Comparison of ENCODE assay signal across 8 cellular contexts in genomic region chr11:8809605-8810272, GRCh38.
DNase-seq lines count a peak whose midpoint lies in the region; ATAC-seq and TF ChIP-seq lines count a peak whose summit lies in the region.

No MANE protein-coding gene starts in this region.

- peak overlapping the region; percentile 71 for H3K4me3 Mint-ChIP-seq in activated CD4-positive, alpha-beta T cell treated with anti-CD3 and anti-CD28 coated beads, Interleukin-2, amount 10 ng/mL, durations not matched to agents 24 days and 14 days
- H3K4me3 Mint-ChIP-seq in endothelial cell (ENCODE audit: unreplicated experiment) = peak overlapping the region; percentile 88

- H3K36me3 Mint-ChIP-seq in activated CD4-positive, alpha-beta T cell treated with anti-CD3 and anti-CD28 coated beads, Interleukin-2, amount 10 ng/mL, durations not matched to agents 24 days and 14 days (ENCODE audit: low read depth) = no peaks in the 10 kb centered on the region
- peaks cover 20% of the 10 kb centered on the region for H3K36me3 Mint-ChIP-seq in endothelial cell (ENCODE audit: low read depth, unreplicated experiment)

- no peak for TF ChIP-seq CTCF in endothelial cell (IDR thresholded peaks at IDR 0.05; ENCODE audit: unreplicated experiment)
- no peak for TF ChIP-seq CTCF in GM13977 (IDR thresholded peaks at IDR 0.05; ENCODE audit: extremely low read depth, insufficient read depth, missing control alignments)

- H3K4me1 Mint-ChIP-seq in activated CD4-positive, alpha-beta T cell treated with anti-CD3 and anti-CD28 coated beads, Interleukin-2, amount 10 ng/mL, durations not matched to agents 24 days and 14 days = peaks cover 9% of the 10 kb centered on the region
- H3K4me1 Mint-ChIP-seq in endothelial cell (ENCODE audit: unreplicated experiment) = peaks cover 54% of the 10 kb centered on the region

- no peak overlapping the region for H3K27ac ChIP-seq in urinary bladder (ENCODE audit: low read depth)

- peak overlapping the region; percentile 44 for H3K4me3 ChIP-seq in urinary bladder (ENCODE audit: low read depth, low read length)

- no peaks in the 10 kb centered on the region for H3K9me3 Mint-ChIP-seq in activated CD4-positive, alpha-beta T cell treated with anti-CD3 and anti-CD28 coated beads, Interleukin-2, amount 10 ng/mL, durations not matched to agents 24 days and 14 days
- H3K9me3 Mint-ChIP-seq in endothelial cell (ENCODE audit: unreplicated experiment) = no peaks in the 10 kb centered on the region

- ATAC-seq in HG02938 (IDR thresholded peaks at IDR 0.05; ENCODE audit: unreplicated experiment) = no peak

- H3K27ac Mint-ChIP-seq in activated CD4-positive, alpha-beta T cell treated with anti-CD3 and anti-CD28 coated beads, Interleukin-2, amount 10 ng/mL, durations not matched to agents 24 days and 14 days = no peak overlapping the region
- H3K27ac Mint-ChIP-seq in endothelial cell (ENCODE audit: unreplicated experiment) = peak overlapping the region; percentile 83

- intact Hi-C loops in activated CD4-positive, alpha-beta T cell treated with anti-CD3 and anti-CD28 coated beads, Interleukin-2, amount 10 ng/mL, durations not matched to agents 24 days and 14 days (cut with micrococcal nuclease) = loop anchor here (5.0 to 10.0 kb wide), 2 partner anchors 103 to 125 kb away; partner anchors contain the start of genes AKIP1, RPL27A and TRIM66

- in situ Hi-C loops in GM13977 (cut with MboI; ENCODE audit: low pct_unique_long_range_greater_than_20kb, low sequenced_read_pairs, unreplicated experiment) = no loop called here

- H3K36me3 ChIP-seq in urinary bladder (ENCODE audit: insufficient read depth) = no peaks in the 10 kb centered on the region

- H3K4me1 ChIP-seq in urinary bladder (ENCODE audit: insufficient read depth) = no peaks in the 10 kb centered on the region

- no peak for DNase-seq in activated CD4-positive, alpha-beta T cell treated with anti-CD3 and anti-CD28 coated beads, Interleukin-2, amount 10 ng/mL, durations not matched to agents 24 days and 14 days
- DNase-seq in activated CD4-positive, alpha-beta T cell treated with anti-CD3 and anti-CD28 coated beads, Interleukin-2, amount 50 U/mL, for 1 hour = no peak
- no peak for DNase-seq in endothelial cell (ENCODE audit: low spot score)
- DNase-seq in midbrain (lab: John Stamatoyannopoulos, UW) = peak; percentile 21
- no peak for DNase-seq in GM13977 (ENCODE audit: low spot score)
- no peak for DNase-seq in A172 (ENCODE audit: low spot score)

- H3K27me3 Mint-ChIP-seq in activated CD4-positive, alpha-beta T cell treated with anti-CD3 and anti-CD28 coated beads, Interleukin-2, amount 10 ng/mL, durations not matched to agents 24 days and 14 days = peaks cover 22% of the 10 kb centered on the region
- H3K27me3 Mint-ChIP-seq in endothelial cell (ENCODE audit: unreplicated experiment) = peaks cover 3% of the 10 kb centered on the region

- 23% methylated on average over 7 of the region's 7 CpGs for WGBS in urinary bladder
